ENCODE assay signal across 13 cellular contexts in genomic region chr5:81854915-81855314, GRCh38.
DNase-seq lines count a peak whose midpoint lies in the region; ATAC-seq and TF ChIP-seq lines count a peak whose summit lies in the region.
"Had no signal": no experiment of that assay in that cellular context is flagged by ENCODE, and none has a peak within 500 bp of the region (broad histone marks: within the 10 kb centered on the region; RNA-seq: fewer than 3 reads in every experiment).

No MANE protein-coding gene starts in this region.

- TF ChIP-seq EP300 in SK-N-SH (IDR thresholded peaks at IDR 0.05; ENCODE audit: borderline replicate concordance in 1 of 2, low read depth in 1 of 2, low read length in 1 of 2), result no peak

- H3K9me3 ChIP-seq in SK-N-SH, result no peaks in the 10 kb centered on the region
- H3K9me3 ChIP-seq in smooth muscle cell (replicated peaks; ENCODE audit: low read depth), result no peaks in the 10 kb centered on the region

- no peak for TF ChIP-seq RAD21 in SK-N-SH (IDR thresholded peaks at IDR 0.05; ENCODE audit: low read length)

- 49% methylated on average over 3 of the region's 3 CpGs for WGBS in SK-N-SH (ENCODE audit: low lambda C conversion rate)
- WGBS in smooth muscle cell (ENCODE audit: low lambda C conversion rate), result 68% methylated on average over 3 of the region's 3 CpGs

- no peaks in the 10 kb centered on the region for H3K27me3 ChIP-seq in SK-N-SH (ENCODE audit: insufficient read depth)
- H3K27me3 ChIP-seq in smooth muscle cell (ENCODE audit: low read depth), result no peaks in the 10 kb centered on the region

- H2AFZ ChIP-seq in SK-N-SH (ENCODE audit: low read depth) (peak overlapping the region; percentile 60), smooth muscle cell (ENCODE audit: low read depth) (peak overlapping the region; percentile 78)

- H3K36me3 ChIP-seq in SK-N-SH (replicated peaks in 1 of 2; ENCODE audit: control insufficient read depth in 1 of 2, insufficient read depth in 2 of 2, low read length in 1 of 2) (no peaks in the 10 kb centered on the region), smooth muscle cell (ENCODE audit: low read depth) (no peaks in the 10 kb centered on the region)

- CTCF ChIA-PET in SK-N-SH (lab: Yijun Ruan, JAX), result interaction anchor here (1.2 to 1.4 kb wide), 2 partner anchors 80 to 104 kb away, joined by 3 to 4 read pairs; partner anchors contain the start of gene SSBP2

- DNase-seq in SK-N-SH (no peak), NCI-H1694 treated with DMSO at 0.1 percent for 48 hours (lab: John Stamatoyannopoulos, UW) (peak; percentile 92), dermis microvascular lymphatic vessel endothelial cell (ENCODE audit: low read depth in 2 of 2) (peak; percentile 14 to 32), smooth muscle cell (lab: John Stamatoyannopoulos, UW; ENCODE audit: unreplicated experiment) (no peak), NCI-H526 treated with DMSO at 0.1 percent for 48 hours (lab: John Stamatoyannopoulos, UW) (no peak)
- DNase-seq: activated CD4-positive, CD25-positive, alpha-beta regulatory T cell; activated naive CD8-positive, alpha-beta T cell treated with anti-CD3 and anti-CD28 coated beads, Interleukin-2, amount 50 U/mL, for 24 hours; DMS79 treated with DMSO at 0.1 percent for 48 hours; stimulated activated CD8-positive, alpha-beta memory T cell treated with anti-CD3 and anti-CD28 coated beads, Interleukin-4, amount 100 ng/mL, for 48 hours had no signal

- H3K27ac ChIP-seq in SK-N-SH (ENCODE audit: low read depth in 2 of 2, low read length in 1 of 2), result peak overlapping the region; percentile 28 to 98; a peak in 3 of 4 replicates
- no peak overlapping the region for H3K27ac ChIP-seq in smooth muscle cell (ENCODE audit: low read depth)

- H3K4me1 ChIP-seq in SK-N-SH (ENCODE audit: control insufficient read depth in 1 of 2, insufficient read depth in 2 of 2, low read depth in 1 of 2, low read length in 1 of 2), result peaks cover 64% of the 10 kb centered on the region in 2 experiments
- peaks cover 61% of the 10 kb centered on the region for H3K4me1 ChIP-seq in smooth muscle cell (ENCODE audit: low read depth)

- no peaks in the 10 kb centered on the region for H3K9me2 ChIP-seq in SK-N-SH

- ATAC-seq in SK-N-SH treated with all-trans-retinoic acid at 6 μM for 48 hours, result no peak
- ATAC-seq in GM21576 (IDR thresholded peaks at IDR 0.05; ENCODE audit: unreplicated experiment), result no peak
- no peak for ATAC-seq in GM19467 (IDR thresholded peaks at IDR 0.05; ENCODE audit: unreplicated experiment)
- ATAC-seq: activated naive CD8-positive, alpha-beta T cell treated with anti-CD3 and anti-CD28 coated beads, Interleukin-2, amount 50 U/mL, for 24 hours; HepG2 had no signal

- peaks cover 34% of the 10 kb centered on the region for H3F3A ChIP-seq in SK-N-SH (replicated peaks; ENCODE audit: insufficient read depth)
- H3F3A ChIP-seq in smooth muscle cell (ENCODE audit: low read depth), result peaks cover 3% of the 10 kb centered on the region

- H3K4me3 ChIP-seq in SK-N-SH (ENCODE audit: low read depth in 2 of 2, low read length in 1 of 2) (no peak overlapping the region), smooth muscle cell (no peak overlapping the region)

- H3K9ac ChIP-seq in SK-N-SH, result no peak overlapping the region; the same call in 1 of the 2 replicates
- no peak overlapping the region for H3K9ac ChIP-seq in smooth muscle cell (ENCODE audit: low read depth)

- no peak for TF ChIP-seq CTCF in SK-N-SH (IDR thresholded peaks at IDR 0.05)
- no peak for TF ChIP-seq CTCF in smooth muscle cell (IDR thresholded peaks at IDR 0.05; ENCODE audit: borderline replicate concordance, insufficient read depth, poor library complexity, severe bottlenecking)

- no peaks in the 10 kb centered on the region for H3K79me2 ChIP-seq in SK-N-SH (ENCODE audit: insufficient read depth)
- no peaks in the 10 kb centered on the region for H3K79me2 ChIP-seq in smooth muscle cell (ENCODE audit: low read depth)

- H4K20me1 ChIP-seq in SK-N-SH (ENCODE audit: insufficient read depth), result no peaks in the 10 kb centered on the region
- H4K20me1 ChIP-seq in smooth muscle cell (ENCODE audit: low read depth), result no peaks in the 10 kb centered on the region

- POLR2A ChIA-PET in SK-N-SH (lab: Yijun Ruan, JAX), result no interaction called here

- peak overlapping the region; percentile 34 for H3K4me2 ChIP-seq in SK-N-SH
- peak overlapping the region; percentile 13 for H3K4me2 ChIP-seq in smooth muscle cell

TF ChIP-seq in SK-N-SH, 30 proteins besides CTCF, POLR2A, EP300 and RAD21:
- TF ChIP-seq NFIC (IDR thresholded peaks at IDR 0.05; ENCODE audit: borderline replicate concordance), result 0 out of 2 replicates have a peak, but pooled peaks have one; percentile 4
- TF ChIP-seq PBX3 (IDR thresholded peaks at IDR 0.05), result peak; percentile 74
- no peak for TF ChIP-seq NRF1 (IDR thresholded peaks at IDR 0.05; ENCODE audit: low read depth, low read length)

TF ChIP-seq in SK-N-SH treated with all-trans-retinoic acid at 6 μM for 48 hours, 23 proteins besides CTCF, POLR2A, EP300 and RAD21:
- TF ChIP-seq RARB (CRISPR knock-in tag; IDR thresholded peaks at IDR 0.05) (no peak), ZFP3 (CRISPR knock-in tag; IDR thresholded peaks at IDR 0.05) (no peak), TCF4 (CRISPR knock-in tag; IDR thresholded peaks at IDR 0.05; ENCODE audit: borderline replicate concordance) (no peak), ZNF8 (CRISPR knock-in tag; IDR thresholded peaks at IDR 0.05) (no peak), OSR1 (CRISPR knock-in tag; IDR thresholded peaks at IDR 0.05) (no peak), ZFP30 (CRISPR knock-in tag; IDR thresholded peaks at IDR 0.05) (no peak), ZNF70 (CRISPR knock-in tag; IDR thresholded peaks at IDR 0.05) (no peak), ZC3H10 (CRISPR knock-in tag; IDR thresholded peaks at IDR 0.05) (no peak), ISL1 (CRISPR knock-in tag; IDR thresholded peaks at IDR 0.05) (no peak), BACH2 (CRISPR knock-in tag; IDR thresholded peaks at IDR 0.05; ENCODE audit: borderline replicate concordance) (no peak)
- TF ChIP-seq, protein P1, sequence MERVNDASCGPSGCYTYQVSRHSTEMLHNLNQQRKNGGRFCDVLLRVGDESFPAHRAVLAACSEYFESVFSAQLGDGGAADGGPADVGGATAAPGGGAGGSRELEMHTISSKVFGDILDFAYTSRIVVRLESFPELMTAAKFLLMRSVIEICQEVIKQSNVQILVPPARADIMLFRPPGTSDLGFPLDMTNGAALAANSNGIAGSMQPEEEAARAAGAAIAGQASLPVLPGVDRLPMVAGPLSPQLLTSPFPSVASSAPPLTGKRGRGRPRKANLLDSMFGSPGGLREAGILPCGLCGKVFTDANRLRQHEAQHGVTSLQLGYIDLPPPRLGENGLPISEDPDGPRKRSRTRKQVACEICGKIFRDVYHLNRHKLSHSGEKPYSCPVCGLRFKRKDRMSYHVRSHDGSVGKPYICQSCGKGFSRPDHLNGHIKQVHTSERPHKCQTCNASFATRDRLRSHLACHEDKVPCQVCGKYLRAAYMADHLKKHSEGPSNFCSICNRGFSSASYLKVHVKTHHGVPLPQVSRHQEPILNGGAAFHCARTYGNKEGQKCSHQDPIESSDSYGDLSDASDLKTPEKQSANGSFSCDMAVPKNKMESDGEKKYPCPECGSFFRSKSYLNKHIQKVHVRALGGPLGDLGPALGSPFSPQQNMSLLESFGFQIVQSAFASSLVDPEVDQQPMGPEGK (CRISPR knock-in tag; IDR thresholded peaks at IDR 0.05; ENCODE audit: borderline replicate concordance), result no peak
- TF ChIP-seq, protein P2, sequence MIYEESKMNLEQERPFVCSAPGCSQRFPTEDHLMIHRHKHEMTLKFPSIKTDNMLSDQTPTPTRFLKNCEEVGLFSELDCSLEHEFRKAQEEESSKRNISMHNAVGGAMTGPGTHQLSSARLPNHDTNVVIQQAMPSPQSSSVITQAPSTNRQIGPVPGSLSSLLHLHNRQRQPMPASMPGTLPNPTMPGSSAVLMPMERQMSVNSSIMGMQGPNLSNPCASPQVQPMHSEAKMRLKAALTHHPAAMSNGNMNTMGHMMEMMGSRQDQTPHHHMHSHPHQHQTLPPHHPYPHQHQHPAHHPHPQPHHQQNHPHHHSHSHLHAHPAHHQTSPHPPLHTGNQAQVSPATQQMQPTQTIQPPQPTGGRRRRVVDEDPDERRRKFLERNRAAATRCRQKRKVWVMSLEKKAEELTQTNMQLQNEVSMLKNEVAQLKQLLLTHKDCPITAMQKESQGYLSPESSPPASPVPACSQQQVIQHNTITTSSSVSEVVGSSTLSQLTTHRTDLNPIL (CRISPR knock-in tag; IDR thresholded peaks at IDR 0.05; ENCODE audit: low read depth), result no peak

Comparison
In these comparisons a context has a peak if more than half of its experiments do, and no peak if none do; other contexts are left out.
1. DNase-seq: peak in NCI-H1694 treated with DMSO at 0.1 percent for 48 hours (single experiment) and dermis microvascular lymphatic vessel endothelial cell (2 of 2); none in SK-N-SH (single experiment), smooth muscle cell (single experiment) and NCI-H526 treated with DMSO at 0.1 percent for 48 hours (single experiment).